Comparison of ENCODE assay signal across 9 cellular contexts in the genomic region with DNA sequence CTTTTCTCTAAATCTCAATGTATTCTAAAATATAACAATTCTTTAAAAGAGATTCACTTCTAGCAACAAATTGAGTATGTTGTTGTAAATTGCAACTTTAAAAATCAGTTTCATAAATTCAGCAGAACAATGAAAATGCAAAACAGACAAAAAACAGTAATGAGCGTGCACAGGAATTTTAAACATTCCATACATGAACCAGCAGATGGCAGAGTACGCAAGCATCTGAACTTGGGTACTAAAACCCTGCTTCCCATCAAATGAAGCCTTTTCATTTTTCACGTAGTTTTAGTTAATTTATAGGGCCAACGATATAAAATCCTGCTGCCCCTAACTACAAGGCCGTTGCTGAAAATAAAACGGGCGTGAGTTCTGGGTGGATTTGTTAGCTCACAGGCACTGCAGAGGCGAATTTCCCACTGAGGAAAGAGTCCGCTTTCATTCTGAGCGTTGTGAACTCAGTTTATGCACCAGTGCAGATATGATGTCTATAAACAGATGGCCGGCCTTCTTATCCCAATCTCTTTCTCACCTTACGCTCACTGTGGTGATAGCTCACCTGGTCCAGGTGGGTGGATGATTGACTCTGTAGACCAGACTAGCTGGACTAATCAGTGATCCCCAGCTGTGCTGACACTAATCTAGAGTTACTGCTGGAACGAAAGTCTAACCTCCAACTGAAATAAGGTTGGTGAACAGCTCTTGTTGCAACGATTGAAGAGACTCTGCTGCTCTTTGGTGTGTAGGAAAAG.
DNase-seq lines count a peak whose midpoint lies in the region; ATAC-seq and TF ChIP-seq lines count a peak whose summit lies in the region.
"Had no signal": no experiment of that assay in that cellular context is flagged by ENCODE, and none has a peak within 500 bp of the region (broad histone marks: within the 10 kb centered on the region; RNA-seq: fewer than 3 reads in every experiment).

No MANE protein-coding gene starts in this region.

- H3K27ac ChIP-seq in GM23248 = no peak overlapping the region
- no peak overlapping the region for H3K27ac ChIP-seq in ascending aorta
- no peak overlapping the region for H3K27ac ChIP-seq in upper lobe of left lung

- intact Hi-C loops in ascending aorta (cut with DNase I) = loop anchor here (2.0 kb wide), 1 partner anchor 746 kb away; no protein-coding TSS in a partner anchor

- H3K4me1 ChIP-seq in GM23248 (ENCODE audit: insufficient read depth) (no peaks in the 10 kb centered on the region), ascending aorta (no peaks in the 10 kb centered on the region), upper lobe of left lung (peaks cover 0 to 12% (median 6%) of the 10 kb centered on the region in 4 donors)

- DNase-seq in NCI-H446 (lab: John Stamatoyannopoulos, UW) (peak; percentile 37 to 68), NCI-H446 treated with DMSO at 0.1 percent for 48 hours (lab: John Stamatoyannopoulos, UW) (no peak), GM23248 (peak; percentile 75), NCI-H2029 treated with DMSO at 0.1 percent for 48 hours (lab: John Stamatoyannopoulos, UW) (peak; percentile 60), ascending aorta (ENCODE audit: low spot score in 2 of 2) (no peak), iris pigment epithelial cell (ENCODE audit: low read depth) (peak; percentile 53), upper lobe of left lung (no peak)

- H3K9me3 ChIP-seq in GM23248 (ENCODE audit: low read depth) (no peaks in the 10 kb centered on the region), ascending aorta (no peaks in the 10 kb centered on the region), upper lobe of left lung (no peaks in the 10 kb centered on the region)

- H3K36me3 ChIP-seq in GM23248 (ENCODE audit: low read depth) = no peaks in the 10 kb centered on the region
- no peaks in the 10 kb centered on the region for H3K36me3 ChIP-seq in ascending aorta
- H3K36me3 ChIP-seq in upper lobe of left lung = no peaks in the 10 kb centered on the region

- H3K27me3 ChIP-seq in GM23248 (replicated peaks; ENCODE audit: insufficient read depth) = no peaks in the 10 kb centered on the region
- no peaks in the 10 kb centered on the region for H3K27me3 ChIP-seq in ascending aorta
- no peaks in the 10 kb centered on the region for H3K27me3 ChIP-seq in upper lobe of left lung

- TF ChIP-seq CTCF in ascending aorta (IDR thresholded peaks at IDR 0.05) (peak in 2 of 3 experiments; percentile 12 to 61), upper lobe of left lung (IDR thresholded peaks at IDR 0.05) (peak; percentile 24 to 65 (median 45))

- H3K4me2 ChIP-seq in GM23248 (ENCODE audit: unreplicated experiment) = no peak overlapping the region

- no peak for ATAC-seq in upper lobe of left lung (ENCODE audit: low FRiP score in 2 of 2)
- no peak for ATAC-seq in GM18520 (IDR thresholded peaks at IDR 0.05; ENCODE audit: unreplicated experiment)
- ATAC-seq: stimulated activated naive CD8-positive, alpha-beta T cell treated with anti-CD3 and anti-CD28 coated beads, Interleukin-15, amount 100 ng/mL, for 72 hours had no signal

- H3K4me3 ChIP-seq in GM23248 = no peak overlapping the region
- H3K4me3 ChIP-seq in ascending aorta = no peak overlapping the region
- no peak overlapping the region for H3K4me3 ChIP-seq in upper lobe of left lung

- H3K79me2 ChIP-seq in GM23248 (ENCODE audit: insufficient read depth) = no peaks in the 10 kb centered on the region

- no peak overlapping the region for H2AFZ ChIP-seq in GM23248

- WGBS in GM23248 (ENCODE audit: low coverage in 1 of 2, low lambda C conversion rate in 2 of 2, missing lambda C conversion rate in 2 of 2), 2 experiments = 27 to 28% methylated on average over 14 of the region's 14 CpGs
- 45 to 46% methylated on average over 14 of the region's 14 CpGs for WGBS in upper lobe of left lung, 2 donors

- H3K9ac ChIP-seq in GM23248 = no peak overlapping the region

- no peaks in the 10 kb centered on the region for H3F3A ChIP-seq in GM23248 (ENCODE audit: insufficient read depth)

- H3K9me2 ChIP-seq in GM23248 (ENCODE audit: insufficient read depth) = no peaks in the 10 kb centered on the region

- TF ChIP-seq POLR2A in upper lobe of left lung (IDR thresholded peaks at IDR 0.05) = no peak

- no peaks in the 10 kb centered on the region for H4K20me1 ChIP-seq in GM23248 (ENCODE audit: insufficient read depth)

- no peak for TF ChIP-seq EP300 in upper lobe of left lung (IDR thresholded peaks at IDR 0.05)

- in situ Hi-C loops in GM23248 (cut with MboI) = loop anchor here (10.0 kb wide), 1 partner anchor 748 kb away; no protein-coding TSS in a partner anchor

Comparison
In these comparisons a context has a peak if more than half of its experiments do, and no peak if none do; other contexts are left out.
1. DNase-seq: peak in NCI-H446 (2 of 2), GM23248 (single experiment), NCI-H2029 treated with DMSO at 0.1 percent for 48 hours (single experiment) and iris pigment epithelial cell (single experiment); none in NCI-H446 treated with DMSO at 0.1 percent for 48 hours (single experiment), ascending aorta (0 of 2) and upper lobe of left lung (0 of 2).